In the genomic region with DNA sequence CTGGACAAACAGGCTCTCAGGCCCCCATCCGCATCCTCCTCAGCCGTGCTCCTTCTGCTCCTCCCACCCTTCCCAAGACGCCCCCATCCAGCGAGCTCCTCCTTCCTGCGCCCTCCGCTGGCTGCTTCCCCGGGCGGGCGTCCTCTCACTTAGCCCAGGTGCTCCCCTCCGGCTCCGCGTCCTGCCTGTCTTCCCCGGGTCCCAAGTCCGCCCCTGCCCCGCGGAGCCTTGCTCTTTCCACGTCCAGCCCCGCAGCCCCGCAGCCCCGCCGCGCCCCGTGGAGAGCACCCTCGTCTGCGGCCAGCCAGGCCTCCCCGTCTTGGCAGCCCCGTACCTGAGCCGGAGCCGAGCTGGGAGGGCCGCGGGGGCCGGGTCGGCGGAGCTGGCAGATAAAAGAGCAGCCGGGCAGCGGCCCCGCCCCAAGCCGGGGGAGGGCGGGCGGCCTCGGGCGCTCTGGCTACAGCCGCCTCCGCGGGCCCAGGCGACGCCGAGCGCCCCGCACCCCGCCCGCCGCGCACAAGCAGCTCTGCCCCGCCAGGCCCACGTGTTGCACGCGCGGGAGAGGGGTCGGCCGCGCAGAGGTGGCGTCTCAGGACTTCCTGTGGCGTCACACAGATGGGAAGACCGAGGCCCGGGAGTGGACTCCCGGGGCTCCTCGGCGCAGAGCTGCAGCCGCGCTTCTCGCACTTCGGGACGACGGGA, we compare ENCODE assay signal across 8 cellular contexts. TPM values are rescaled to one million over a fixed set of nuclear protein-coding genes. Genes with fewer than 3 reads are reported as not detected.
A peak's percentile ranks its signal among the peaks of the same experiment; 100 is the strongest.
DNase-seq lines count a peak whose midpoint lies in the region; ATAC-seq, FAIRE-seq and TF ChIP-seq lines count a peak whose summit lies in the region.

A gene with protein sequence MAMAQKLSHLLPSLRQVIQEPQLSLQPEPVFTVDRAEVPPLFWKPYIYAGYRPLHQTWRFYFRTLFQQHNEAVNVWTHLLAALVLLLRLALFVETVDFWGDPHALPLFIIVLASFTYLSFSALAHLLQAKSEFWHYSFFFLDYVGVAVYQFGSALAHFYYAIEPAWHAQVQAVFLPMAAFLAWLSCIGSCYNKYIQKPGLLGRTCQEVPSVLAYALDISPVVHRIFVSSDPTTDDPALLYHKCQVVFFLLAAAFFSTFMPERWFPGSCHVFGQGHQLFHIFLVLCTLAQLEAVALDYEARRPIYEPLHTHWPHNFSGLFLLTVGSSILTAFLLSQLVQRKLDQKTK (minus strand): TSS at position 555 of the 702 bp plus-strand sequence. CDS start 11,869 bp downstream, outside the sequence.

- H3K27ac ChIP-seq in PC-9, result peak within 1 kb of the TSS; percentile 71

- no peaks in the 10 kb centered on the region for H4K20me1 ChIP-seq in PC-9 (ENCODE audit: insufficient read depth)

- H3K4me1 ChIP-seq in PC-9 (replicated peaks; ENCODE audit: insufficient read depth), result peaks cover 48% of the 10 kb centered on the region

- peak within 1 kb of the TSS; percentile 78 for H2AFZ ChIP-seq in PC-9

- intact Hi-C loops in PC-9 (cut with micrococcal nuclease; ENCODE audit: unreplicated experiment) (loop anchor here (1.0 to 2.0 kb wide), 2 partner anchors 15 to 17 kb away; a partner anchor contains a TSS), natural killer cell (cut with micrococcal nuclease) (no loop called here)

- H3K4me3 ChIP-seq in PC-9 (peak within 1 kb of the TSS; percentile 71), fibroblast of pulmonary artery (replicated peaks; ENCODE audit: low read depth, low read length) (peak within 1 kb of the TSS; percentile 62)

- H3K4me1 Mint-ChIP-seq in natural killer cell, result peaks cover 0 to 16% of the 10 kb centered on the region in 2 donors
- H3K4me1 Mint-ChIP-seq in stimulated activated naive CD8-positive, alpha-beta T cell treated with anti-CD3 and anti-CD28 coated beads, Interleukin-15, Interleukin-2, amounts not matched to agents 100 ng/mL and 50 ng/mL, for 24 hours (ENCODE audit: low read depth), result peaks cover 23% of the 10 kb centered on the region

- H3K36me3 ChIP-seq in PC-9 (ENCODE audit: low read depth), result no peaks in the 10 kb centered on the region

- no peaks in the 10 kb centered on the region for H3K9me3 Mint-ChIP-seq in natural killer cell
- no peaks in the 10 kb centered on the region for H3K9me3 Mint-ChIP-seq in stimulated activated naive CD8-positive, alpha-beta T cell treated with anti-CD3 and anti-CD28 coated beads, Interleukin-15, Interleukin-2, amounts not matched to agents 100 ng/mL and 50 ng/mL, for 24 hours

- TF ChIP-seq CTCF in PC-9 (conservative IDR thresholded peaks at IDR 0.05), result no peak
- peak; percentile 6 for TF ChIP-seq CTCF in fibroblast of pulmonary artery (IDR thresholded peaks at IDR 0.05; ENCODE audit: low read length, missing control alignments)
- no peak for TF ChIP-seq CTCF in natural killer cell (IDR thresholded peaks at IDR 0.05)

- no peaks in the 10 kb centered on the region for H3K36me3 Mint-ChIP-seq in natural killer cell
- H3K36me3 Mint-ChIP-seq in stimulated activated naive CD8-positive, alpha-beta T cell treated with anti-CD3 and anti-CD28 coated beads, Interleukin-15, Interleukin-2, amounts not matched to agents 100 ng/mL and 50 ng/mL, for 24 hours (ENCODE audit: low read depth), result no peaks in the 10 kb centered on the region

- ATAC-seq in HG03439 (IDR thresholded peaks at IDR 0.05; ENCODE audit: unreplicated experiment), result peak; percentile 48
- peak; percentile 89 to 91 (median 89) for ATAC-seq in natural killer cell
- ATAC-seq in HG03039 (IDR thresholded peaks at IDR 0.05; ENCODE audit: unreplicated experiment), result no peak

- H3K9me3 ChIP-seq in PC-9 (ENCODE audit: insufficient read depth, low read depth), result no peaks in the 10 kb centered on the region

- POLR2A ChIA-PET in PC-9 (lab: Charles Lee; ENCODE audit: unreplicated experiment), result interaction anchor here (0.5 to 1.2 kb wide), 6 partner anchors 15 to 1459 kb away, joined by 3 to 28 read pairs (median 8); no protein-coding TSS in a partner anchor

- peak within 1 kb of the TSS; percentile 80 for H3K4me2 ChIP-seq in PC-9

- FAIRE-seq in GM12891 (lab: Jason Lieb, UNC), result peak; percentile 69

- H3K79me2 ChIP-seq in PC-9 (ENCODE audit: low read depth), result peaks cover 27% of the 10 kb centered on the region

- no peaks in the 10 kb centered on the region for H3K27me3 Mint-ChIP-seq in natural killer cell (ENCODE audit: low read depth in 2 of 2)
- H3K27me3 Mint-ChIP-seq in stimulated activated naive CD8-positive, alpha-beta T cell treated with anti-CD3 and anti-CD28 coated beads, Interleukin-15, Interleukin-2, amounts not matched to agents 100 ng/mL and 50 ng/mL, for 24 hours, result peaks cover 7% of the 10 kb centered on the region

- DNase-seq in GM12891 (ENCODE audit: insufficient read length, low spot score), result peak; percentile 76
- peak; percentile 38 to 85 for DNase-seq in PC-9
- DNase-seq in activated effector memory CD4-positive, alpha-beta T cell treated with Interleukin-2 at 50 U/mL for 16 hours, result peak; percentile 43
- DNase-seq in fibroblast of pulmonary artery (ENCODE audit: low read depth), result peak; percentile 67
- DNase-seq in natural killer cell, result peak; percentile 57

- H3F3A ChIP-seq in PC-9 (ENCODE audit: insufficient read depth, low read depth), result peaks cover 10% of the 10 kb centered on the region

- no TSS peak for BruUV-seq in PC-9 (replicated peaks; lab: Mats Ljungman, UMichigan)

- peak within 1 kb of the TSS; percentile 83 for H3K4me3 Mint-ChIP-seq in natural killer cell
- H3K4me3 Mint-ChIP-seq in stimulated activated naive CD8-positive, alpha-beta T cell treated with anti-CD3 and anti-CD28 coated beads, Interleukin-15, Interleukin-2, amounts not matched to agents 100 ng/mL and 50 ng/mL, for 24 hours, result peak within 1 kb of the TSS; percentile 85

- CTCF ChIA-PET in PC-9 (lab: Charles Lee), result interaction anchor here (0.7 to 1.4 kb wide), 5 partner anchors 13 to 38 kb away, joined by 3 to 8 read pairs (median 3); no protein-coding TSS in a partner anchor

- no peak for TF ChIP-seq POLR2A in GM12891 (IDR thresholded peaks at IDR 0.05; ENCODE audit: low read depth, low read length)

- H3K27me3 ChIP-seq in PC-9 (ENCODE audit: insufficient read depth, low read depth), result no peaks in the 10 kb centered on the region

- H3K27ac Mint-ChIP-seq in natural killer cell, result peak within 1 kb of the TSS in 1 of 2 donors; percentile 86
- peak within 1 kb of the TSS; percentile 51 for H3K27ac Mint-ChIP-seq in stimulated activated naive CD8-positive, alpha-beta T cell treated with anti-CD3 and anti-CD28 coated beads, Interleukin-15, Interleukin-2, amounts not matched to agents 100 ng/mL and 50 ng/mL, for 24 hours

- H3K9me2 ChIP-seq in PC-9 (ENCODE audit: insufficient read depth), result no peaks in the 10 kb centered on the region

TF ChIP-seq in GM12891, 5 proteins besides CTCF, POLR2A, EP300 and RAD21:
- TF ChIP-seq POU2F2 (IDR thresholded peaks at IDR 0.05; ENCODE audit: low read depth, low read length) (no peak), SPI1 (IDR thresholded peaks at IDR 0.05; ENCODE audit: low read depth, low read length) (no peak), POLR2AphosphoS5 (IDR thresholded peaks at IDR 0.05; ENCODE audit: low read depth, low read length) (no peak), TAF1 (IDR thresholded peaks at IDR 0.05; ENCODE audit: low read depth, low read length) (no peak), PAX5 (IDR thresholded peaks at IDR 0.05; ENCODE audit: insufficient read depth, low read length, severe bottlenecking) (no peak)

RNA-seq across cellular contexts. Expression of the gene that starts here (rescaled TPM):
- 7.8 TPM for polyA plus RNA-seq in GM12891 (2012; ENCODE audit: low read depth, missing spikeins)
- total RNA-seq in PC-9 (2021), result 30.2 and 34.0 TPM in 2 replicates
- total RNA-seq in natural killer cell, result 1 to 10 TPM; 2.9 to 3.6 (median 3.0) TPM
